In the genomic region with DNA sequence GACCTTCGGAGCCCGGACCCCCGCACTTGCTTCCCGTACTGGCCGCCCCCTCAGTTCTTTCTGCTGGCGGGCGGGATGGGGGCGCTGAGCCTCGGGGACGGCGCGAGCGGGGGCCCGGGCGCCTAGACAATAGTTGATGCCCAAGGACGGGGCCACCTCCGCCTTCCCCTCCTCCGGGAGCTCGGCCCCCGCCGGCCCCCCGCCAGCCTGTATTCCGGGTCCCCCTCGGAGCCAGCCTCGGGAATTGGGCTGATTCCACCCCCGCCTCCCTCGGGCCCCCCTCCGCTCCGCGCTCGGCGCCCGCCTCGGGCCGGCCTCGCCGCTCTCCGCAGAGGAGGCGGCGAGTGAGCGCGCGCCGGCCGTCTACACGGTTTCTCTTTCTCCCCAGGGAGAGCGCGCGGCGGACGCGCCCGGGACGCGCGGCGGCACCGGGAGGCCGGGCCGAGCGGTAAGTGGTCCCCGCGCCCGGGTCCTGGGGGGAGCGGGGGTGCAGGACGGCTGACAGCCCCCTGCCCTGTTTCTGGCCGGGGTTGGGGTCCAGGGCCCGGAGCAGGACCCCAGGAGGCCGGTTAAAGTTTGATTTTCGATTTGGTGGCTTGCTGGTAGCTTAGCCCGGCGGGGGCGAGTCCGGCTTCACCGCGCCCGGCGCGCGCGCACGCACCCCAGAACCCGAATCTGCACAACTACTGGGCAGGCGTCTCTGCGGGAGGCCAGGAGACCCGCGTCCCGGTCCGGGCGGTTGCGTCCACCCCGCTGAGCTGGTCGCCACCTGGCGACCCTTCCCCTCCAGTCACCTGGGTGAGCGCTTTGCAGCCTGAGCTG, we compare ENCODE assay signal across 1 cellular context.
A peak's percentile ranks its signal among the peaks of the same experiment; 100 is the strongest.
TF ChIP-seq lines count a peak whose summit lies in the region.

No MANE protein-coding gene starts in this region.

TF ChIP-seq in HEK293, 187 proteins besides CTCF, POLR2A, EP300 and RAD21 (continued from another document):
- TF ChIP-seq, protein P1, sequence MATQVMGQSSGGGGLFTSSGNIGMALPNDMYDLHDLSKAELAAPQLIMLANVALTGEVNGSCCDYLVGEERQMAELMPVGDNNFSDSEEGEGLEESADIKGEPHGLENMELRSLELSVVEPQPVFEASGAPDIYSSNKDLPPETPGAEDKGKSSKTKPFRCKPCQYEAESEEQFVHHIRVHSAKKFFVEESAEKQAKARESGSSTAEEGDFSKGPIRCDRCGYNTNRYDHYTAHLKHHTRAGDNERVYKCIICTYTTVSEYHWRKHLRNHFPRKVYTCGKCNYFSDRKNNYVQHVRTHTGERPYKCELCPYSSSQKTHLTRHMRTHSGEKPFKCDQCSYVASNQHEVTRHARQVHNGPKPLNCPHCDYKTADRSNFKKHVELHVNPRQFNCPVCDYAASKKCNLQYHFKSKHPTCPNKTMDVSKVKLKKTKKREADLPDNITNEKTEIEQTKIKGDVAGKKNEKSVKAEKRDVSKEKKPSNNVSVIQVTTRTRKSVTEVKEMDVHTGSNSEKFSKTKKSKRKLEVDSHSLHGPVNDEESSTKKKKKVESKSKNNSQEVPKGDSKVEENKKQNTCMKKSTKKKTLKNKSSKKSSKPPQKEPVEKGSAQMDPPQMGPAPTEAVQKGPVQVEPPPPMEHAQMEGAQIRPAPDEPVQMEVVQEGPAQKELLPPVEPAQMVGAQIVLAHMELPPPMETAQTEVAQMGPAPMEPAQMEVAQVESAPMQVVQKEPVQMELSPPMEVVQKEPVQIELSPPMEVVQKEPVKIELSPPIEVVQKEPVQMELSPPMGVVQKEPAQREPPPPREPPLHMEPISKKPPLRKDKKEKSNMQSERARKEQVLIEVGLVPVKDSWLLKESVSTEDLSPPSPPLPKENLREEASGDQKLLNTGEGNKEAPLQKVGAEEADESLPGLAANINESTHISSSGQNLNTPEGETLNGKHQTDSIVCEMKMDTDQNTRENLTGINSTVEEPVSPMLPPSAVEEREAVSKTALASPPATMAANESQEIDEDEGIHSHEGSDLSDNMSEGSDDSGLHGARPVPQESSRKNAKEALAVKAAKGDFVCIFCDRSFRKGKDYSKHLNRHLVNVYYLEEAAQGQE (tag by site-specific recombination; IDR thresholded peaks at IDR 0.05) = no peak
- TF ChIP-seq GLIS2 (tag by site-specific recombination; IDR thresholded peaks at IDR 0.05) = peak; percentile 65
- TF ChIP-seq ZNF311 (tag by site-specific recombination; IDR thresholded peaks at IDR 0.05; ENCODE audit: borderline replicate concordance) = no peak
- TF ChIP-seq ZNF324 (tag by site-specific recombination; IDR thresholded peaks at IDR 0.05) = 0 out of 2 replicates have a peak, but pooled peaks have one; percentile 4
- TF ChIP-seq ZIC2 (tag by site-specific recombination; IDR thresholded peaks at IDR 0.05) = peak; percentile 59
- TF ChIP-seq, protein P2, sequence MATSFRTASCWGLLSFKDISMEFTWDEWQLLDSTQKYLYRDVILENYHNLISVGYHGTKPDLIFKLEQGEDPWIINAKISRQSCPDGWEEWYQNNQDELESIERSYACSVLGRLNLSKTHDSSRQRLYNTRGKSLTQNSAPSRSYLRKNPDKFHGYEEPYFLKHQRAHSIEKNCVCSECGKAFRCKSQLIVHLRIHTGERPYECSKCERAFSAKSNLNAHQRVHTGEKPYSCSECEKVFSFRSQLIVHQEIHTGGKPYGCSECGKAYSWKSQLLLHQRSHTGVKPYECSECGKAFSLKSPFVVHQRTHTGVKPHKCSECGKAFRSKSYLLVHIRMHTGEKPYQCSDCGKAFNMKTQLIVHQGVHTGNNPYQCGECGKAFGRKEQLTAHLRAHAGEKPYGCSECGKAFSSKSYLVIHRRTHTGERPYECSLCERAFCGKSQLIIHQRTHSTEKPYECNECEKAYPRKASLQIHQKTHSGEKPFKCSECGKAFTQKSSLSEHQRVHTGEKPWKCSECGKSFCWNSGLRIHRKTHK (tag by site-specific recombination; IDR thresholded peaks at IDR 0.05) = no peak
- peak; percentile 25; the same call in 1 of the 2 replicates for TF ChIP-seq ZEB2 (tag by site-specific recombination; IDR thresholded peaks at IDR 0.05)
- no peak for TF ChIP-seq ZNF114 (tag by site-specific recombination; IDR thresholded peaks at IDR 0.05)
- TF ChIP-seq INSM2 (tag by site-specific recombination; IDR thresholded peaks at IDR 0.05) = no peak
- TF ChIP-seq, protein P3, sequence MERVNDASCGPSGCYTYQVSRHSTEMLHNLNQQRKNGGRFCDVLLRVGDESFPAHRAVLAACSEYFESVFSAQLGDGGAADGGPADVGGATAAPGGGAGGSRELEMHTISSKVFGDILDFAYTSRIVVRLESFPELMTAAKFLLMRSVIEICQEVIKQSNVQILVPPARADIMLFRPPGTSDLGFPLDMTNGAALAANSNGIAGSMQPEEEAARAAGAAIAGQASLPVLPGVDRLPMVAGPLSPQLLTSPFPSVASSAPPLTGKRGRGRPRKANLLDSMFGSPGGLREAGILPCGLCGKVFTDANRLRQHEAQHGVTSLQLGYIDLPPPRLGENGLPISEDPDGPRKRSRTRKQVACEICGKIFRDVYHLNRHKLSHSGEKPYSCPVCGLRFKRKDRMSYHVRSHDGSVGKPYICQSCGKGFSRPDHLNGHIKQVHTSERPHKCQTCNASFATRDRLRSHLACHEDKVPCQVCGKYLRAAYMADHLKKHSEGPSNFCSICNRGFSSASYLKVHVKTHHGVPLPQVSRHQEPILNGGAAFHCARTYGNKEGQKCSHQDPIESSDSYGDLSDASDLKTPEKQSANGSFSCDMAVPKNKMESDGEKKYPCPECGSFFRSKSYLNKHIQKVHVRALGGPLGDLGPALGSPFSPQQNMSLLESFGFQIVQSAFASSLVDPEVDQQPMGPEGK (tag by site-specific recombination; IDR thresholded peaks at IDR 0.05) = peak; percentile 82
- peak; percentile 41 for TF ChIP-seq ZSCAN30 (tag by site-specific recombination; IDR thresholded peaks at IDR 0.05)
